In the genomic region with DNA sequence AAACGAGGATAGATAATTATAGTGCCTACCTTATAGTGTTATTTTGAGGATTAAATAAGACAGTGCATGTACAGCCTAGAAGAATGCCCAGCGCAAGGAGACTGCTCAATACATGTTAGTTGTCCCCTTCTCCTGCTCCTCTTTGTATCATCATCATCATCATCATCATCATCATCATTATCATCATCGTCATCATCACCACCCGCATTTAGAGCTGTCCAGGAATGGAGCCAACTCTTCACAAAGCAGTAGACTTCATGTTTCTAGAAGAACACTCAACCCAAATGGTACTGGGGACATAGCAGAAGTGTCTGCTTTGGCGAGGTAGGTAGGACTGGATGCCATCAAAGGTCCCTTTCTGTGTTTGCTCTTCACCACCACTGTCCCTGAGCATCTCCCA, we compare ENCODE assay signal across 8 cellular contexts.
"Had no signal": no experiment of that assay in that cellular context is flagged by ENCODE, and none has a peak within 500 bp of the region (broad histone marks: within the 10 kb centered on the region; RNA-seq: fewer than 3 reads in every experiment).

No MANE protein-coding gene starts in this region.

- ATAC-seq: GM12878 had no signal

- H3K4me3 ChIP-seq: GM12878 had no signal

- FAIRE-seq: G401.6, GM12891, GM12892, GM18507, GM19239 had no signal

- DNase-seq: GDM1, GF-D8 had no signal
